Comparison of ENCODE assay signal across 10 cellular contexts in the genomic region with DNA sequence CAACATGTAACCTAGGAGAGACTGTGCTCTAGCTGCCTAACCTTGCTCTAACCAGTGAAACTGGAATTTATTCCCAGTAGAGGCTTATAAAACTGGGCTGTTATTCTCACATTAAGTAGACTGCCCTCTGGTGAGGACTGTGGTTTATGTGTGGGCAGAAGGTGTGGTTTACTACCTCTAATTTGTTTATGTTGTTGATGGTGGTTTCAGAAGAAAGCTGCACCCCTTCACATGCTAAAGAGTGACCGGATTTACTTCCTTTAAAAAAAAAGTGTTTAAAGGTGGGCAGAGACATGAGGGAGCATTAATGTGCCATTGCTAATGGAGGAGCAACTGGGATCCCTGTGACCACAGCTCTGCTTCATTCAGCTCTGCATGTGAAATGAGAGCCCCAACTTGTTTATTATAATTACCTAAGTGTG.
A peak's percentile ranks its signal among the peaks of the same experiment; 100 is the strongest.
DNase-seq lines count a peak whose midpoint lies in the region; ATAC-seq, FAIRE-seq and TF ChIP-seq lines count a peak whose summit lies in the region.
"Had no signal": no experiment of that assay in that cellular context is flagged by ENCODE, and none has a peak within 500 bp of the region (broad histone marks: within the 10 kb centered on the region; RNA-seq: fewer than 3 reads in every experiment).

No MANE protein-coding gene starts in this region.

- H3K4me1 Mint-ChIP-seq in astrocyte (ENCODE audit: low read depth, unreplicated experiment), result no peaks in the 10 kb centered on the region

- intact Hi-C loops in Right ventricle myocardium superior (cut with DNase I), result no loop called here

- H3K4me2 ChIP-seq in astrocyte (ENCODE audit: low read length), result no peak overlapping the region
- H3K4me2 ChIP-seq: A549 had no signal

- no peaks in the 10 kb centered on the region for H3K9me3 ChIP-seq in astrocyte (ENCODE audit: insufficient read depth, low read depth, low read length)
- H3K9me3 ChIP-seq: A549 had no signal

- no peak for TF ChIP-seq CTCF in astrocyte (IDR thresholded peaks at IDR 0.05; ENCODE audit: insufficient read depth, low read depth, low read length)

- H3K36me3 Mint-ChIP-seq in astrocyte (ENCODE audit: low read depth, unreplicated experiment), result no peaks in the 10 kb centered on the region

- H2AFZ ChIP-seq in astrocyte (ENCODE audit: low read depth, low read length), result no peak overlapping the region

- DNase-seq in DMS53 (lab: John Stamatoyannopoulos, UW), result peak; percentile 6
- no peak for DNase-seq in DMS53 treated with DMSO at 0.1 percent for 48 hours (lab: John Stamatoyannopoulos, UW; ENCODE audit: unreplicated experiment)
- peak; percentile 25 for DNase-seq in astrocyte (ENCODE audit: low read depth)
- DNase-seq in renal cortical epithelial cell (ENCODE audit: low read depth), result peak; percentile 93
- DNase-seq in stimulated activated CD8-positive, alpha-beta memory T cell treated with anti-CD3 and anti-CD28 coated beads, Interleukin-4, amount 100 ng/mL, for 48 hours, result no peak
- DNase-seq in substantia nigra (lab: John Stamatoyannopoulos, UW), result no peak
- no peak for DNase-seq in Right ventricle myocardium superior
- DNase-seq: NCI-H524 treated with DMSO at 0.1 percent for 48 hours had no signal

- no peak overlapping the region for H3K9ac ChIP-seq in astrocyte (ENCODE audit: low read length)

- H3K27ac Mint-ChIP-seq in astrocyte (ENCODE audit: unreplicated experiment), result no peak overlapping the region

- no peaks in the 10 kb centered on the region for H3K27me3 Mint-ChIP-seq in astrocyte (ENCODE audit: low read depth, unreplicated experiment)

- H3K27me3 ChIP-seq in astrocyte (ENCODE audit: insufficient read depth, low read length), result no peaks in the 10 kb centered on the region

- H3K27ac ChIP-seq in astrocyte (ENCODE audit: low read depth, low read length) (no peak overlapping the region), substantia nigra (ENCODE audit: low read depth, low read length, poor library complexity, severe bottlenecking) (no peak overlapping the region)
- H3K27ac ChIP-seq: A549 had no signal

- no peaks in the 10 kb centered on the region for H3K79me2 ChIP-seq in astrocyte (ENCODE audit: insufficient read depth, low read length)

- peak; percentile 69 for ATAC-seq in HG03159 (IDR thresholded peaks at IDR 0.05; ENCODE audit: unreplicated experiment)
- no peak for ATAC-seq in Right ventricle myocardium superior (ENCODE audit: poor library complexity)

- no peak for FAIRE-seq in astrocyte (lab: Jason Lieb, UNC)
- FAIRE-seq: A549 had no signal

- H3K4me1 ChIP-seq in astrocyte (ENCODE audit: insufficient read depth, low read length), result no peaks in the 10 kb centered on the region
- H3K4me1 ChIP-seq: A549 had no signal

- no peaks in the 10 kb centered on the region for H4K20me1 ChIP-seq in astrocyte (ENCODE audit: insufficient read depth, low read length)

- no peaks in the 10 kb centered on the region for H3K9me3 Mint-ChIP-seq in astrocyte (ENCODE audit: unreplicated experiment)

- H3K4me3 ChIP-seq in astrocyte (ENCODE audit: insufficient read depth, low read depth, low read length), result no peak overlapping the region
- H3K4me3 ChIP-seq: A549 had no signal

- H3K4me3 Mint-ChIP-seq in astrocyte (ENCODE audit: unreplicated experiment), result no peak overlapping the region

- H3K36me3 ChIP-seq in astrocyte (ENCODE audit: insufficient read depth, low read length), result no peaks in the 10 kb centered on the region

Comparison
In these comparisons a context has a peak if more than half of its experiments do, and no peak if none do; other contexts are left out.
1. DNase-seq: peak in DMS53 (single experiment), astrocyte (single experiment) and renal cortical epithelial cell (single experiment); none in DMS53 treated with DMSO at 0.1 percent for 48 hours (single experiment), stimulated activated CD8-positive, alpha-beta memory T cell treated with anti-CD3 and anti-CD28 coated beads, Interleukin-4, amount 100 ng/mL, for 48 hours (single experiment), substantia nigra (0 of 49) and Right ventricle myocardium superior (single experiment).